In genomic region chrY:19521976-19522375, GRCh38 we compare ENCODE assay signal across 29 cellular contexts.
"Had no signal": no experiment of that assay in that cellular context is flagged by ENCODE, and none has a peak within 500 bp of the region (broad histone marks: within the 10 kb centered on the region; RNA-seq: fewer than 3 reads in every experiment).

No MANE protein-coding gene starts in this region.

- H3K4me1 Mint-ChIP-seq: nephron progenitor cell; neural crest cell; stimulated activated memory B cell treated with anti-CD40 and anti-IgM and Interleukin-4, amounts not matched to agents 10 μg/mL and 1 μg/mL and 100 μg/mL, for 72 hours had no signal

- H3K27ac Mint-ChIP-seq: naive B cell; naive thymus-derived CD8-positive, alpha-beta T cell; natural killer cell treated with Interleukin-12 subunit alpha and Interleukin-12 subunit beta and Interleukin-15 and Interleukin-18, amount 100 ng/mL, for 72 hours; nephron progenitor cell; progenitor cell of endocrine pancreas; stimulated activated memory B cell treated with anti-CD40 and anti-IgM and Interleukin-4, amounts not matched to agents 10 μg/mL and 1 μg/mL and 100 μg/mL, for 72 hours; stimulated activated naive CD8-positive, alpha-beta T cell treated with anti-CD3 and anti-CD28 coated beads, Interleukin-15, Interleukin-2, amounts not matched to agents 100 ng/mL and 50 ng/mL, for 24 hours; type B pancreatic cell had no signal

- H3K4me3 Mint-ChIP-seq: naive B cell; naive thymus-derived CD8-positive, alpha-beta T cell; natural killer cell treated with Interleukin-12 subunit alpha and Interleukin-12 subunit beta and Interleukin-15 and Interleukin-18, amount 100 ng/mL, for 72 hours; nephron progenitor cell; neural crest cell; stimulated activated memory B cell treated with anti-CD40 and anti-IgM and Interleukin-4, amounts not matched to agents 10 μg/mL and 1 μg/mL and 100 μg/mL, for 72 hours; stimulated activated naive CD8-positive, alpha-beta T cell treated with anti-CD3 and anti-CD28 coated beads, Interleukin-15, Interleukin-2, amounts not matched to agents 100 ng/mL and 50 ng/mL, for 24 hours; type B pancreatic cell had no signal

- H3K27me3 ChIP-seq: neutrophil, pancreas, right lobe of liver, sigmoid colon, suprapubic skin, testis, tibial artery, transverse colon, upper lobe of right lung, uterus had no signal

- H3K27me3 Mint-ChIP-seq: natural killer cell treated with Interleukin-12 subunit alpha and Interleukin-12 subunit beta and Interleukin-15 and Interleukin-18, amount 100 ng/mL, for 72 hours; progenitor cell of endocrine pancreas; stimulated activated naive CD8-positive, alpha-beta T cell treated with anti-CD3 and anti-CD28 coated beads, Interleukin-15, Interleukin-2, amounts not matched to agents 100 ng/mL and 50 ng/mL, for 24 hours; type B pancreatic cell had no signal

- H3K36me3 Mint-ChIP-seq: naive B cell; stimulated activated memory B cell treated with anti-CD40 and anti-IgM and Interleukin-4, amounts not matched to agents 10 μg/mL and 1 μg/mL and 100 μg/mL, for 72 hours; type B pancreatic cell had no signal

- H3K4me1 ChIP-seq: pancreas, psoas muscle, right lobe of liver, sigmoid colon, suprapubic skin, testis, tibial artery, transverse colon, upper lobe of right lung, uterus had no signal

- H3K9me3 Mint-ChIP-seq: natural killer cell treated with Interleukin-12 subunit alpha and Interleukin-12 subunit beta and Interleukin-15 and Interleukin-18, amount 100 ng/mL, for 72 hours; nephron progenitor cell; neural crest cell; type B pancreatic cell had no signal

- DNase-seq: naive B cell; naive thymus-derived CD8-positive, alpha-beta T cell; nephron progenitor cell; nucleus accumbens; pancreas; psoas muscle; right cardiac atrium; right lobe of liver; sigmoid colon; small intestine; stimulated activated CD4-positive, alpha-beta T cell treated with anti-CD3 and anti-CD28 coated beads, Interleukin-15, amount 100 ng/mL, for 24 hours; stimulated activated CD4-positive, alpha-beta T cell treated with anti-CD3 and anti-CD28 coated beads, Interleukin-2, amount 100 ng/mL, for 24 hours; stimulated activated CD4-positive, alpha-beta T cell treated with anti-CD3 and anti-CD28 coated beads, Interleukin-2, amount 100 ng/mL, for 48 hours; stimulated activated CD4-positive, alpha-beta T cell treated with anti-CD3 and anti-CD28 coated beads, Interleukin-4, amount 100 ng/mL, for 24 hours; stimulated activated naive CD4-positive, alpha-beta T cell; substantia nigra; testis; tibial artery; transverse colon; upper lobe of right lung; uterus had no signal

- H3K4me3 ChIP-seq: pancreas, psoas muscle, right lobe of liver, sigmoid colon, suprapubic skin, testis, tibial artery, transverse colon, upper lobe of right lung, uterus had no signal

- ATAC-seq: naive thymus-derived CD8-positive, alpha-beta T cell; natural killer cell treated with Interleukin-12 subunit alpha and Interleukin-12 subunit beta and Interleukin-15 and Interleukin-18, amount 100 ng/mL, for 72 hours; pancreas; psoas muscle; right cardiac atrium; right lobe of liver; stimulated activated memory B cell treated with anti-CD40 and anti-IgM and Interleukin-4, amounts not matched to agents 10 μg/mL and 1 μg/mL and 100 μg/mL, for 72 hours; upper lobe of right lung had no signal

- H3K9me3 ChIP-seq: neutrophil, pancreas, psoas muscle, right lobe of liver, sigmoid colon, testis, tibial artery, transverse colon, upper lobe of right lung, uterus had no signal

- H3K27ac ChIP-seq: neutrophil, pancreas, psoas muscle, right lobe of liver, sigmoid colon, suprapubic skin, testis, tibial artery, transverse colon, upper lobe of right lung, uterus had no signal

- H3K36me3 ChIP-seq: neutrophil, pancreas, right lobe of liver, sigmoid colon, suprapubic skin, tibial artery, transverse colon, upper lobe of right lung, uterus had no signal
